1 cellular context compared by ENCODE assay signal in the genomic region with DNA sequence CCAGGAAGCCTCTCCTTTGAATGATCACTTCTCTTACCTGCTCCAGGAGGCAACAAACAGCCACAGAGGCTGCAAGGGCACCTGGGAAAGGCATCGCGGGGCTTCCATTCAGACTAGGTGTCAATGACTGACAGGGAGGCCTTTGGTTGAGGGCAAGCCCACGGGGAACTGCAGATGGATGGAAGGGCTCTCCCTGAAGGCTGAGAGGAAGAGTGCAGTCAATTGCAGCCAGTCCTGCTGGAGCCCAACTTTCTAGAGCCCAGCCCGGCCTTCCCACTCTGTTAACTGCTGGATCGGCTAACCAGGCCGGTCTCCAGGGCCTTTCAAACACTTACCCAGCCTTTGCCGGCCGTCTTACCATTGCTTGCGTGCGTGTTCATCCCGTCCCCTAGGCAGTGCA.
TF ChIP-seq lines count a peak whose summit lies in the region.

No MANE protein-coding gene starts in this region.

TF ChIP-seq in WTC11, 78 proteins besides CTCF, POLR2A, EP300 and RAD21 (continued from another document):
- TF ChIP-seq KAT7 (CRISPR knock-in tag; IDR thresholded peaks at IDR 0.05; ENCODE audit: borderline replicate concordance) (no peak), FOXP1 (CRISPR knock-in tag; IDR thresholded peaks at IDR 0.05; ENCODE audit: borderline replicate concordance) (no peak), ZNF219 (CRISPR knock-in tag; IDR thresholded peaks at IDR 0.05; ENCODE audit: borderline replicate concordance) (no peak), ZNF396 (CRISPR knock-in tag; IDR thresholded peaks at IDR 0.05; ENCODE audit: borderline replicate concordance) (no peak), HMGA2 (CRISPR knock-in tag; IDR thresholded peaks at IDR 0.05) (no peak), TP53 (CRISPR knock-in tag; IDR thresholded peaks at IDR 0.05) (no peak), FOXK1 (CRISPR knock-in tag; IDR thresholded peaks at IDR 0.05) (no peak), ZNF138 (CRISPR knock-in tag; conservative IDR thresholded peaks at IDR 0.05) (no peak), CREB1 (CRISPR knock-in tag; IDR thresholded peaks at IDR 0.05) (no peak)
- TF ChIP-seq, protein P1, sequence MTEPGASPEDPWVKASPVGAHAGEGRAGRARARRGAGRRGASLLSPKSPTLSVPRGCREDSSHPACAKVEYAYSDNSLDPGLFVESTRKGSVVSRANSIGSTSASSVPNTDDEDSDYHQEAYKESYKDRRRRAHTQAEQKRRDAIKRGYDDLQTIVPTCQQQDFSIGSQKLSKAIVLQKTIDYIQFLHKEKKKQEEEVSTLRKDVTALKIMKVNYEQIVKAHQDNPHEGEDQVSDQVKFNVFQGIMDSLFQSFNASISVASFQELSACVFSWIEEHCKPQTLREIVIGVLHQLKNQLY (CRISPR knock-in tag; IDR thresholded peaks at IDR 0.05): no peak
